In the genomic region with DNA sequence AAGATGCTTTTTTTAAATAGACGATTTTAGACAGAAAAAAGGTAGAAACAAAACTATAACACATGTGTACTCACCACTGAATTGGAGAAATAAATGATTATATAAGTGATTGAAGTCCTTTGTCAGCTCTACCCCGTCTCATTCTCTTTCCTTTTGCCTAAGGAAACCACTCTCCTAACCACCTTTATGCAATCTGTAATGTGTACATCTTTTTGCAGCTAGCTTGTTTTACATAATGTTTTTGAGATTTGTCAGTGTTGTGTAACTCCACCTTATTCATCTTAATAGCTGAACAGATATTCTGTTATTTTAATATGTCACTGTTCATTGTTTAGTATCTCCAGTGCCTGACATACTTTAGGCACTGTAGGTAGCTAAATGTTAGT, we compare ENCODE assay signal across 8 cellular contexts. TPM values are rescaled to one million over a fixed set of nuclear protein-coding genes. Genes with fewer than 3 reads are reported as not detected.
DNase-seq lines count a peak whose midpoint lies in the region; ATAC-seq and TF ChIP-seq lines count a peak whose summit lies in the region.

No MANE protein-coding gene starts in this region.

- H3K4me1 ChIP-seq in BLaER1 (peaks cover 52% of the 10 kb centered on the region), colonic mucosa (peaks cover 5% of the 10 kb centered on the region)

- ATAC-seq in natural killer cell (no peak), HG02588 (IDR thresholded peaks at IDR 0.05; ENCODE audit: unreplicated experiment) (no peak), GM19463 (IDR thresholded peaks at IDR 0.05; ENCODE audit: unreplicated experiment) (no peak)

- H3K27me3 ChIP-seq in BLaER1: no peaks in the 10 kb centered on the region
- H3K27me3 ChIP-seq in colonic mucosa: no peaks in the 10 kb centered on the region

- H3K27ac Mint-ChIP-seq in natural killer cell: peak overlapping the region; percentile 97

- H3K36me3 ChIP-seq in BLaER1 (peaks cover 32% of the 10 kb centered on the region), colonic mucosa (no peaks in the 10 kb centered on the region)

- H3K27me3 Mint-ChIP-seq in natural killer cell (ENCODE audit: low read depth in 2 of 2): no peaks in the 10 kb centered on the region

- H3K9me3 ChIP-seq in BLaER1 (no peaks in the 10 kb centered on the region), colonic mucosa (no peaks in the 10 kb centered on the region)

- intact Hi-C loops in colonic mucosa (cut with DNase I): no loop called here
- intact Hi-C loops in natural killer cell (cut with micrococcal nuclease): loop anchor here (2.0 kb wide), 1 partner anchor 28 kb away; a partner anchor contains a TSS

- peak overlapping the region; percentile 90 for H3K9ac ChIP-seq in BLaER1
- H3K9ac ChIP-seq in colonic mucosa (ENCODE audit: low read depth in 2 of 2, low read length in 2 of 2): peak overlapping the region; percentile 85 to 97

- peak overlapping the region; percentile 82 for H3K4me2 ChIP-seq in BLaER1

- H3K4me3 ChIP-seq in BLaER1 (peak overlapping the region; percentile 84), NB4 (ENCODE audit: low read depth, low read length) (peak overlapping the region; percentile 90), colonic mucosa (peak overlapping the region; percentile 65)

- TF ChIP-seq CTCF in NB4 (IDR thresholded peaks at IDR 0.05; ENCODE audit: low read depth, low read length): no peak
- TF ChIP-seq CTCF in colonic mucosa (IDR thresholded peaks at IDR 0.05): no peak
- TF ChIP-seq CTCF in natural killer cell (IDR thresholded peaks at IDR 0.05): no peak

- TF ChIP-seq POLR2A in NB4 (IDR thresholded peaks at IDR 0.05; ENCODE audit: extremely low read depth, insufficient read length): no peak

- H3K27ac ChIP-seq in BLaER1 (peak overlapping the region; percentile 92), colonic mucosa (peak overlapping the region; percentile 95)

- H3K36me3 Mint-ChIP-seq in natural killer cell: no peaks in the 10 kb centered on the region

- H3K9me3 Mint-ChIP-seq in natural killer cell: no peaks in the 10 kb centered on the region

- no peaks in the 10 kb centered on the region for H4K20me1 ChIP-seq in BLaER1

- peak overlapping the region; percentile 93 for H3K4me3 Mint-ChIP-seq in natural killer cell

- H3K4me1 Mint-ChIP-seq in natural killer cell: peaks cover 31 to 43% of the 10 kb centered on the region in 2 donors

- DNase-seq in NB4 (ENCODE audit: low read depth) (peak; percentile 62), colonic mucosa (no peak), natural killer cell (no peak), germinal center (ENCODE audit: low spot score) (no peak), dermis blood vessel endothelial cell (no peak)

RNA-seq across cellular contexts. Expression of a gene that starts 0.7 kb away (rescaled TPM):
- total RNA-seq in colonic mucosa (10 to 100 TPM; 27.3 to 32.2 TPM), natural killer cell (10 to 100 TPM; 14.3 to 15.6 (median 14.5) TPM), dermis blood vessel endothelial cell (33.0 and 44.6 TPM in 2 replicates)

RNA-seq across cellular contexts. Expression of a gene that starts 20.5 kb away (rescaled TPM):
- total RNA-seq in colonic mucosa (10 to 100 TPM in 1 of 2 donors, 1 to 10 TPM in 1; 9.2 to 12.4 TPM), natural killer cell (1 to 10 TPM; 1.8 to 6.4 (median 2.2) TPM), dermis blood vessel endothelial cell (41.0 and 49.0 TPM in 2 replicates)

RNA-seq across cellular contexts. Expression of a gene that starts 27.2 kb away (rescaled TPM):
- total RNA-seq in colonic mucosa (10 to 100 TPM; 43.4 to 52.1 TPM), natural killer cell (100 to 1,000 TPM in 1 of 3 donors, 10 to 100 TPM in 2; 80.2 to 111 (median 92.8) TPM), dermis blood vessel endothelial cell (109 and 156 TPM in 2 replicates)
